In the genomic region with DNA sequence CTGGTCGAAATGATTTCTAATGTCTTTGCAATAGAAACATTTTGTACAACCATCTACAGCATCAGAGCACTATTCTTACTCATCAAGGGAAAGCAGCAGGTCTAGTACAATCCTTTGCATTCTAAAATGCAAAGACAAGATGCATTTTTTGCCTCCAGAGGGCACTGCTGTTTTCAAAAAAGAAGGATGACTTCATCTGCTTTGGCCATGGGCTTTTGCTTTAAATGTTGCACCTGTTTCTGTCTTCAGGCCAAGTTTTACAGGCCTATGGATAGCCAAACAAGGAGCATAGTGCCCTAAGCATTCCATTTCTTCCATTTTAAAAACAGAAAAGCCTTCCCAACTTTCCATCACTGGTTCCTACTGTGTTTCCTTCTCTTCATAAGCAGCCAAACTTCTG, we compare ENCODE assay signal across 8 cellular contexts. TPM values are rescaled to one million over a fixed set of nuclear protein-coding genes. Genes with fewer than 3 reads are reported as not detected.
A peak's percentile ranks its signal among the peaks of the same experiment; 100 is the strongest.
DNase-seq lines count a peak whose midpoint lies in the region; ATAC-seq and TF ChIP-seq lines count a peak whose summit lies in the region.

No MANE protein-coding gene starts in this region.

- peaks cover 18% of the 10 kb centered on the region for H3K4me1 ChIP-seq in A673 (ENCODE audit: insufficient read depth, low read length, poor library complexity, severe bottlenecking)

- DNase-seq in A673 (ENCODE audit: low spot score): peak; percentile 77
- peak; percentile 77 for DNase-seq in GM10248 (ENCODE audit: extremely low spot score)
- peak; percentile 4 for DNase-seq in MG63
- DNase-seq in amniotic stem cell (lab: John Stamatoyannopoulos, UW): peak; percentile 44
- DNase-seq in kidney glomerular epithelial cell (lab: John Stamatoyannopoulos, UW): peak; percentile 70
- DNase-seq in stimulated activated CD4-positive, alpha-beta T cell treated with anti-CD3 and anti-CD28 coated beads, TNF-alpha, amount 100 ng/mL, for 4 hours (ENCODE audit: low read depth in 3 of 3): peak in 2 of 3 experiments; percentile 23 to 44

- no peak overlapping the region for H3K27ac ChIP-seq in A673 (ENCODE audit: low read depth, low read length, poor library complexity, severe bottlenecking)

- no peaks in the 10 kb centered on the region for H3K27me3 ChIP-seq in A673 (replicated peaks; ENCODE audit: insufficient read depth, low read depth, low read length, poor library complexity)
- H3K27me3 ChIP-seq in MG63: no peaks in the 10 kb centered on the region

- intact Hi-C loops in A673 (cut with micrococcal nuclease; ENCODE audit: unreplicated experiment): loop anchor here (1.0 to 10.0 kb wide), 3 partner anchors 96 to 467 kb away; a partner anchor contains a TSS

- no TSS peak for BruUV-seq in A673 (replicated peaks; lab: Mats Ljungman, UMichigan)

- TF ChIP-seq CTCF in A673 (conservative IDR thresholded peaks at IDR 0.05; ENCODE audit: low read depth, low read length): peak; percentile 63
- peak; percentile 69 for TF ChIP-seq CTCF in GM10248 (IDR thresholded peaks at IDR 0.05; ENCODE audit: control extremely low read depth, extremely low read depth, low read depth, missing control alignments)

- CTCF ChIA-PET in A673 (lab: Charles Lee): no interaction called here
- CTCF ChIA-PET in GM10248 (lab: Yijun Ruan, JAX): interaction anchor here (0.7 to 10.1 kb wide), 8 partner anchors 12 to 194 kb away, joined by 3 to 146 read pairs (median 4); a partner anchor contains a TSS

- no peak overlapping the region for H3K4me3 ChIP-seq in A673 (ENCODE audit: low read depth, low read length, poor library complexity, severe bottlenecking)
- H3K4me3 ChIP-seq in MG63: no peak overlapping the region

- POLR2A ChIA-PET in A673 (lab: Charles Lee; ENCODE audit: low non-redundant PET): no interaction called here
- POLR2A ChIA-PET in GM10248 (lab: Yijun Ruan, JAX): no interaction called here

- H3K36me3 ChIP-seq in A673 (ENCODE audit: insufficient read depth, low read length, poor library complexity, severe bottlenecking) (no peaks in the 10 kb centered on the region), MG63 (peaks cover 49% of the 10 kb centered on the region)

- ATAC-seq in SK-N-SH treated with all-trans-retinoic acid at 6 μM for 48 hours: peak; percentile 18; the same call in 1 of the 3 replicates
- no peak for ATAC-seq in HG03196 (IDR thresholded peaks at IDR 0.05; ENCODE audit: unreplicated experiment)

- no peaks in the 10 kb centered on the region for H3K9me3 ChIP-seq in A673 (ENCODE audit: low read depth, low read length, poor library complexity, severe bottlenecking)
- H3K9me3 ChIP-seq in MG63: no peaks in the 10 kb centered on the region

TF ChIP-seq in SK-N-SH treated with all-trans-retinoic acid at 6 μM for 48 hours, 23 proteins besides CTCF, POLR2A, EP300 and RAD21:
- TF ChIP-seq ZNF565 (CRISPR knock-in tag; conservative IDR thresholded peaks at IDR 0.05; ENCODE audit: low read depth) (no peak), SNAI2 (CRISPR knock-in tag; IDR thresholded peaks at IDR 0.05) (peak; percentile 79; the same call in 1 of the 2 replicates), ZFP30 (CRISPR knock-in tag; IDR thresholded peaks at IDR 0.05) (no peak), ZNF70 (CRISPR knock-in tag; IDR thresholded peaks at IDR 0.05) (no peak)

RNA-seq across cellular contexts. Expression of a gene that starts 3.4 kb away (rescaled TPM):
- total RNA-seq in A673 (2021): 10.6 and 10.8 TPM in 2 replicates
- total RNA-seq in MG63 (2014; rRNA removed; shearing (Covaris generic); ENCODE audit: low replicate concordance): 20.8 and 40.0 TPM in 2 replicates

RNA-seq across cellular contexts. Expression of a gene that starts 3.5 kb away (rescaled TPM):
- total RNA-seq in A673 (2021): 16.6 and 18.9 TPM in 2 replicates
- 28.4 and 39.3 TPM in 2 replicates for total RNA-seq in MG63 (2014; rRNA removed; shearing (Covaris generic); ENCODE audit: low replicate concordance)

RNA-seq across cellular contexts. Expression of a gene that starts 16.8 kb away (rescaled TPM):
- not detected in 2 replicates for total RNA-seq in A673 (2021)
- total RNA-seq in MG63 (2014; rRNA removed; shearing (Covaris generic); ENCODE audit: low replicate concordance): 0.10 TPM in 1 of 2 replicates, not detected in the other

RNA-seq across cellular contexts. Expression of a gene that starts 45.9 kb away (rescaled TPM):
- 99.0 and 110 TPM in 2 replicates for total RNA-seq in A673 (2021)
- 102 and 126 TPM in 2 replicates for total RNA-seq in MG63 (2014; rRNA removed; shearing (Covaris generic); ENCODE audit: low replicate concordance)

Comparison
In these comparisons a context has a peak if more than half of its experiments do, and no peak if none do; other contexts are left out.
1. DNase-seq: peak in every context shown above with its lines; median percentile 77 in A673; 77 in GM10248; 70 in kidney glomerular epithelial cell; 44 in amniotic stem cell; 34 in stimulated activated CD4-positive, alpha-beta T cell treated with anti-CD3 and anti-CD28 coated beads, TNF-alpha, amount 100 ng/mL, for 4 hours; 4 in MG63.